ENCODE assay signal across 7 cellular contexts in genomic region chr6:97586344-97586743, GRCh38.
DNase-seq lines count a peak whose midpoint lies in the region; ATAC-seq and TF ChIP-seq lines count a peak whose summit lies in the region.

No MANE protein-coding gene starts in this region.

- H3K27ac Mint-ChIP-seq in activated naive CD4-positive, alpha-beta T cell treated with anti-CD3 and anti-CD28 coated beads, Interleukin-2, amount 10 ng/mL, durations not matched to agents 7 days and 5 days: no peak overlapping the region

- H3K9me2 ChIP-seq in neural cell (ENCODE audit: insufficient read depth, low read length): no peaks in the 10 kb centered on the region

- H3K4me1 Mint-ChIP-seq in activated naive CD4-positive, alpha-beta T cell treated with anti-CD3 and anti-CD28 coated beads, Interleukin-2, amount 10 ng/mL, durations not matched to agents 7 days and 5 days: no peaks in the 10 kb centered on the region

- TF ChIP-seq RAD21 in neural cell (conservative IDR thresholded peaks at IDR 0.05): peak; percentile 23

- no peaks in the 10 kb centered on the region for H3K36me3 Mint-ChIP-seq in activated naive CD4-positive, alpha-beta T cell treated with anti-CD3 and anti-CD28 coated beads, Interleukin-2, amount 10 ng/mL, durations not matched to agents 7 days and 5 days

- H3K27me3 Mint-ChIP-seq in activated naive CD4-positive, alpha-beta T cell treated with anti-CD3 and anti-CD28 coated beads, Interleukin-2, amount 10 ng/mL, durations not matched to agents 7 days and 5 days: no peaks in the 10 kb centered on the region

- H3K9me3 ChIP-seq in neural cell (ENCODE audit: low read length): no peaks in the 10 kb centered on the region

- no peak for TF ChIP-seq EP300 in neural cell (conservative IDR thresholded peaks at IDR 0.05; ENCODE audit: poor library complexity, severe bottlenecking)

- H4K20me1 ChIP-seq in neural cell (ENCODE audit: insufficient read depth): no peaks in the 10 kb centered on the region

- no peaks in the 10 kb centered on the region for H3K36me3 ChIP-seq in neural cell (ENCODE audit: insufficient read depth, low read length)

- H3K4me2 ChIP-seq in neural cell (ENCODE audit: low read length): no peak overlapping the region

- no peak overlapping the region for H3K9ac ChIP-seq in neural cell (ENCODE audit: low read length)

- H3K4me3 Mint-ChIP-seq in activated naive CD4-positive, alpha-beta T cell treated with anti-CD3 and anti-CD28 coated beads, Interleukin-2, amount 10 ng/mL, durations not matched to agents 7 days and 5 days: no peak overlapping the region

- no peak overlapping the region for H3K4me3 ChIP-seq in neural cell (ENCODE audit: low read length)

- H2AFZ ChIP-seq in neural cell (ENCODE audit: low read depth, low read length): no peak overlapping the region

- H3K79me2 ChIP-seq in neural cell (replicated peaks; ENCODE audit: insufficient read depth, low read length): no peaks in the 10 kb centered on the region

- H3F3A ChIP-seq in neural cell (ENCODE audit: insufficient read depth, low read length, poor library complexity, severe bottlenecking): no peaks in the 10 kb centered on the region

- in situ Hi-C loops in GM13977 (cut with MboI; ENCODE audit: low pct_unique_long_range_greater_than_20kb, low sequenced_read_pairs, unreplicated experiment): no loop called here

- H3K9me3 Mint-ChIP-seq in activated naive CD4-positive, alpha-beta T cell treated with anti-CD3 and anti-CD28 coated beads, Interleukin-2, amount 10 ng/mL, durations not matched to agents 7 days and 5 days: no peaks in the 10 kb centered on the region

- peak; percentile 53 for ATAC-seq in HG03442 (IDR thresholded peaks at IDR 0.05; ENCODE audit: unreplicated experiment)

- H3K27me3 ChIP-seq in neural cell (ENCODE audit: insufficient read depth, low read depth, low read length): no peaks in the 10 kb centered on the region

- TF ChIP-seq CTCF in GM13977 (IDR thresholded peaks at IDR 0.05; ENCODE audit: extremely low read depth, insufficient read depth, missing control alignments) (peak; percentile 39), VCaP (conservative IDR thresholded peaks at IDR 0.05) (peak; percentile 56), neural cell (IDR thresholded peaks at IDR 0.05; ENCODE audit: poor library complexity, severe bottlenecking) (peak; percentile 20)

- CTCF ChIA-PET in activated naive CD4-positive, alpha-beta T cell treated with anti-CD3 and anti-CD28 coated beads, Interleukin-2, amount 10 ng/mL, durations not matched to agents 7 days and 5 days (lab: Charles Lee): no interaction called here

- DNase-seq in GM13977 (ENCODE audit: low spot score): peak; percentile 7
- DNase-seq in activated naive CD4-positive, alpha-beta T cell treated with anti-CD3 and anti-CD28 coated beads, Interleukin-2, amount 10 ng/mL, durations not matched to agents 7 days and 5 days: no peak
- DNase-seq in HuH-7.5 (ENCODE audit: low spot score): no peak
- no peak for DNase-seq in ecto neural progenitor cell (ENCODE audit: low spot score)

- H3K27ac ChIP-seq in VCaP: no peak overlapping the region
- no peak overlapping the region for H3K27ac ChIP-seq in neural cell (ENCODE audit: low read length)

TF ChIP-seq in neural cell, 6 proteins besides CTCF, POLR2A, EP300 and RAD21:
- TF ChIP-seq EZH2 (IDR thresholded peaks at IDR 0.05; ENCODE audit: borderline replicate concordance, insufficient read depth, low read length, poor library complexity, severe bottlenecking) (no peak), POLR2AphosphoS5 (IDR thresholded peaks at IDR 0.05) (no peak), REST (IDR thresholded peaks at IDR 0.05; ENCODE audit: borderline replicate concordance) (no peak), SMC3 (conservative IDR thresholded peaks at IDR 0.05; ENCODE audit: poor library complexity) (no peak), TAF1 (IDR thresholded peaks at IDR 0.05; ENCODE audit: low read depth) (no peak), MXI1 (conservative IDR thresholded peaks at IDR 0.05; ENCODE audit: poor library complexity, severe bottlenecking) (no peak)
